Comparison of ENCODE assay signal across 8 cellular contexts in genomic region chr11:88421530-88421929, GRCh38.
DNase-seq lines count a peak whose midpoint lies in the region; ATAC-seq, FAIRE-seq and TF ChIP-seq lines count a peak whose summit lies in the region.

No MANE protein-coding gene starts in this region.

- H3K27me3 Mint-ChIP-seq in activated CD8-positive, alpha-beta T cell treated with anti-CD3 and anti-CD28 coated beads, Interleukin-2, amount 10 ng/mL, durations not matched to agents 7 days and 5 days (ENCODE audit: low read depth) = no peaks in the 10 kb centered on the region

- ATAC-seq in GM19043 (IDR thresholded peaks at IDR 0.05; ENCODE audit: low read depth, unreplicated experiment) (peak; percentile 70), HG03175 (IDR thresholded peaks at IDR 0.05; ENCODE audit: unreplicated experiment) (peak; percentile 68)
- peak; percentile 88 for ATAC-seq in activated CD8-positive, alpha-beta T cell treated with anti-CD3 and anti-CD28 coated beads, Interleukin-2, amount 10 ng/mL, durations not matched to agents 7 days and 5 days
- ATAC-seq in stimulated activated naive CD8-positive, alpha-beta T cell treated with anti-CD3 and anti-CD28 coated beads, Interleukin-15, Interleukin-2, amounts not matched to agents 100 U/mL and 50 U/mL, for 24 hours = peak; percentile 96

- peaks cover 4% of the 10 kb centered on the region for H3K9me3 Mint-ChIP-seq in activated CD8-positive, alpha-beta T cell treated with anti-CD3 and anti-CD28 coated beads, Interleukin-2, amount 10 ng/mL, durations not matched to agents 7 days and 5 days (ENCODE audit: insufficient read depth)

- H3K36me3 Mint-ChIP-seq in activated CD8-positive, alpha-beta T cell treated with anti-CD3 and anti-CD28 coated beads, Interleukin-2, amount 10 ng/mL, durations not matched to agents 7 days and 5 days (ENCODE audit: low read depth) = peaks cover 34% of the 10 kb centered on the region

- POLR2A ChIA-PET in activated CD8-positive, alpha-beta T cell treated with anti-CD3 and anti-CD28 coated beads, Interleukin-2, amount 10 ng/mL, durations not matched to agents 7 days and 5 days (lab: Charles Lee) = interaction anchor here (0.6 to 1.2 kb wide), 2 partner anchors 69 to 84 kb away, joined by 3 to 5 read pairs; partner anchors contain the start of gene CTSC

- CTCF ChIA-PET in activated CD8-positive, alpha-beta T cell treated with anti-CD3 and anti-CD28 coated beads, Interleukin-2, amount 10 ng/mL, durations not matched to agents 7 days and 5 days (lab: Charles Lee) = interaction anchor here (0.7 to 1.0 kb wide), 2 partner anchors 10 to 406 kb away, joined by 3 read pairs; no protein-coding TSS in a partner anchor

- TF ChIP-seq CTCF in AG09309 (IDR thresholded peaks at IDR 0.05; ENCODE audit: control insufficient read depth, insufficient read depth, low read depth, low read length, missing control alignments) = no peak

- peak overlapping the region; percentile 91 for H3K27ac Mint-ChIP-seq in activated CD8-positive, alpha-beta T cell treated with anti-CD3 and anti-CD28 coated beads, Interleukin-2, amount 10 ng/mL, durations not matched to agents 7 days and 5 days

- DNase-seq in AG09309 (ENCODE audit: low read depth) = peak; percentile 5
- DNase-seq in activated CD8-positive, alpha-beta T cell treated with anti-CD3 and anti-CD28 coated beads, Interleukin-2, amount 10 ng/mL, durations not matched to agents 7 days and 5 days = peak; percentile 67
- DNase-seq in iPS-NIHi7 (ENCODE audit: extremely low spot score) = peak; percentile 41
- DNase-seq in stimulated activated naive CD8-positive, alpha-beta T cell treated with anti-CD3 and anti-CD28 coated beads, Interleukin-15, Interleukin-2, amounts not matched to agents 100 U/mL and 50 U/mL, for 24 hours = peak; percentile 47
- no peak for DNase-seq in HTR-8/SVneo (ENCODE audit: insufficient read length, low spot score)
- no peak for DNase-seq in HuH-7 (ENCODE audit: low spot score)

- H3K4me3 ChIP-seq in AG09309 (ENCODE audit: control insufficient read depth, low read depth, low read length) = no peak overlapping the region

- H3K4me1 Mint-ChIP-seq in activated CD8-positive, alpha-beta T cell treated with anti-CD3 and anti-CD28 coated beads, Interleukin-2, amount 10 ng/mL, durations not matched to agents 7 days and 5 days (ENCODE audit: low read depth) = peaks cover 80% of the 10 kb centered on the region

- FAIRE-seq in HTR-8/SVneo (lab: Jason Lieb, UNC) = no peak

- H3K4me3 Mint-ChIP-seq in activated CD8-positive, alpha-beta T cell treated with anti-CD3 and anti-CD28 coated beads, Interleukin-2, amount 10 ng/mL, durations not matched to agents 7 days and 5 days = peak overlapping the region; percentile 57

Comparison
In these comparisons a context has a peak if more than half of its experiments do, and no peak if none do; other contexts are left out.
1. DNase-seq: peak in AG09309 (single experiment), activated CD8-positive, alpha-beta T cell treated with anti-CD3 and anti-CD28 coated beads, Interleukin-2, amount 10 ng/mL, durations not matched to agents 7 days and 5 days (single experiment), iPS-NIHi7 (single experiment) and stimulated activated naive CD8-positive, alpha-beta T cell treated with anti-CD3 and anti-CD28 coated beads, Interleukin-15, Interleukin-2, amounts not matched to agents 100 U/mL and 50 U/mL, for 24 hours (single experiment); none in HTR-8/SVneo (single experiment) and HuH-7 (single experiment).
2. Peak in every context shown above with its lines, with median percentiles within 50 percentile points of each other: ATAC-seq.